In the genomic region with DNA sequence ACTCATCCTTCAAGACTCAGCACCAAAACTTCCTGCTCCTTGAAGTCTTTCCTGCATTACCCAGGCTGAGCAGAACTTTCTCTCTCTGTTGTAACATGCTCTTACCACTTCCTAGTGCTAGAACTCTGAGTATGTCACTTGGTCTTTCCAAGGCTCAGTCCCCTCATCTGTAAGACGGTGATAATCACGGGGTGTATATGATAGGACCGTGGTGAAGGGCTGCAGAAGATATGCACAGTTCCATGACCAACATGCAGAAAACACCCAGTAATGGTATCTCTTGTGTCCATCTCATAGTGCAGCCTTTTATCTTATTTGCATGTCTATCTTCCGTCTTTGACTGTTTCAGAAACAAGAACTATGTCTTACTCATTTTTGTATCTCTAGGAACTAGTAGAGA, we compare ENCODE assay signal across 18 cellular contexts.
"Had no signal": no experiment of that assay in that cellular context is flagged by ENCODE, and none has a peak within 500 bp of the region (broad histone marks: within the 10 kb centered on the region; RNA-seq: fewer than 3 reads in every experiment).

No MANE protein-coding gene starts in this region.

- H3K4me2 ChIP-seq: neural progenitor cell had no signal

- H3K9ac ChIP-seq: neural progenitor cell had no signal

- H3K27me3 ChIP-seq: heart right ventricle, neural progenitor cell, ovary, suprapubic skin, thyroid gland, upper lobe of left lung, vagina had no signal

- H3K27ac ChIP-seq: heart right ventricle, neural progenitor cell, ovary, suprapubic skin, thyroid gland, upper lobe of left lung, vagina had no signal

- H3K36me3 Mint-ChIP-seq: natural killer cell treated with Interleukin-12 subunit alpha and Interleukin-12 subunit beta and Interleukin-15 and Interleukin-18, amount 100 ng/mL, for 72 hours; neural progenitor cell had no signal

- H2AFZ ChIP-seq: neural progenitor cell had no signal

- H3K27me3 Mint-ChIP-seq: progenitor cell of endocrine pancreas had no signal

- DNase-seq: effector memory CD4-positive, alpha-beta T cell; foreskin melanocyte; heart right ventricle; islet precursor cell; midbrain; nucleus accumbens; ovary; right cardiac atrium; small intestine; stimulated activated CD4-positive, alpha-beta T cell treated with anti-CD3 and anti-CD28 coated beads, Interleukin-12 subunit alpha, Interleukin-12 subunit beta, amount 100 ng/mL, for 4 hours; stimulated activated naive CD8-positive, alpha-beta T cell treated with anti-CD3 and anti-CD28 coated beads, Interleukin-15, Interleukin-2, amounts not matched to agents 100 U/mL and 50 U/mL, for 24 hours; thyroid gland; upper lobe of left lung had no signal

- H3K36me3 ChIP-seq: heart right ventricle, neural progenitor cell, ovary, suprapubic skin, thyroid gland, upper lobe of left lung, vagina had no signal

- H3K4me1 ChIP-seq: thyroid gland, upper lobe of left lung, vagina had no signal

- H3K9me3 ChIP-seq: ovary, suprapubic skin, thyroid gland, upper lobe of left lung, vagina had no signal

- H3K4me3 Mint-ChIP-seq: natural killer cell treated with Interleukin-12 subunit alpha and Interleukin-12 subunit beta and Interleukin-15 and Interleukin-18, amount 100 ng/mL, for 72 hours; neural progenitor cell had no signal

- H3K27ac Mint-ChIP-seq: natural killer cell treated with Interleukin-12 subunit alpha and Interleukin-12 subunit beta and Interleukin-15 and Interleukin-18, amount 100 ng/mL, for 72 hours; neural progenitor cell; progenitor cell of endocrine pancreas had no signal

- H3K4me3 ChIP-seq: heart right ventricle, neural progenitor cell, ovary, suprapubic skin, thyroid gland, upper lobe of left lung, vagina had no signal
